ENCODE assay signal across 1 cellular context in the genomic region with DNA sequence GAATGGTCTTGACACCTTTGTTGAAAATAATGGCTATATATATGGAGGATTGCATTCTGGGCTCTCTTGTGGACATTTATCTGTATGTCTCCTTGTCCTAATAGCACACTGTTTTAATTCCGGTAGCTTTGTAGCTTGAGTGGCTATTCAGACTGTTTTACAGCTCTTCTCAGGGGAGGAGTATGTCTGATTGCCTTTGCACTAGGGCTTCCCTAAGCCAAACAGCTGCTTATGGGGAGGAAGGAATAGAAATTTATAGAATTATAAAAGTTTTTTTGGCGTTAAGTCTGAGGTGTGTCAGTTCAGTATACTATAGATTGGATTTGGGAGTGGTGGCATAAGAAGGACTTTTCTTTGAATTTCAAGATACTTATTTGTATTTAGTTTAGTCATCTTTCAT.
TF ChIP-seq lines count a peak whose summit lies in the region.

No MANE protein-coding gene starts in this region.

TF ChIP-seq in K562, 482 proteins besides CTCF, POLR2A, EP300 and RAD21 (continued from another document):
- TF ChIP-seq ZNF77 (CRISPR knock-in tag; IDR thresholded peaks at IDR 0.05) = no peak
- no peak for TF ChIP-seq TRIM28 (IDR thresholded peaks at IDR 0.05)
- TF ChIP-seq C11orf30 (IDR thresholded peaks at IDR 0.05; ENCODE audit: low read depth) = no peak
- TF ChIP-seq SNIP1 (IDR thresholded peaks at IDR 0.05; ENCODE audit: low read depth) = no peak
- TF ChIP-seq, protein P1, sequence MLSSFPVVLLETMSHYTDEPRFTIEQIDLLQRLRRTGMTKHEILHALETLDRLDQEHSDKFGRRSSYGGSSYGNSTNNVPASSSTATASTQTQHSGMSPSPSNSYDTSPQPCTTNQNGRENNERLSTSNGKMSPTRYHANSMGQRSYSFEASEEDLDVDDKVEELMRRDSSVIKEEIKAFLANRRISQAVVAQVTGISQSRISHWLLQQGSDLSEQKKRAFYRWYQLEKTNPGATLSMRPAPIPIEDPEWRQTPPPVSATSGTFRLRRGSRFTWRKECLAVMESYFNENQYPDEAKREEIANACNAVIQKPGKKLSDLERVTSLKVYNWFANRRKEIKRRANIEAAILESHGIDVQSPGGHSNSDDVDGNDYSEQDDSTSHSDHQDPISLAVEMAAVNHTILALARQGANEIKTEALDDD (IDR thresholded peaks at IDR 0.05) = no peak
- TF ChIP-seq, protein P2, sequence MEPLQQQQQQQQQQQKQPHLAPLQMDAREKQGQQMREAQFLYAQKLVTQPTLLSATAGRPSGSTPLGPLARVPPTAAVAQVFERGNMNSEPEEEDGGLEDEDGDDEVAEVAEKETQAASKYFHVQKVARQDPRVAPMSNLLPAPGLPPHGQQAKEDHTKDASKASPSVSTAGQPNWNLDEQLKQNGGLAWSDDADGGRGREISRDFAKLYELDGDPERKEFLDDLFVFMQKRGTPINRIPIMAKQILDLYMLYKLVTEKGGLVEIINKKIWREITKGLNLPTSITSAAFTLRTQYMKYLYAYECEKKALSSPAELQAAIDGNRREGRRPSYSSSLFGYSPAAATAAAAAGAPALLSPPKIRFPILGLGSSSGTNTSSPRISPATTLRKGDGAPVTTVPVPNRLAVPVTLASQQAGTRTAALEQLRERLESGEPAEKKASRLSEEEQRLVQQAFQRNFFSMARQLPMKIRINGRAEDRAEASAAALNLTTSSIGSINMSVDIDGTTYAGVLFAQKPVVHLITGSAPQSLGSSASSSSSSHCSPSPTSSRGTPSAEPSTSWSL (CRISPR knock-in tag; IDR thresholded peaks at IDR 0.05; ENCODE audit: borderline replicate concordance) = no peak
- TF ChIP-seq YBX1 (IDR thresholded peaks at IDR 0.05) = no peak
